In the genomic region with DNA sequence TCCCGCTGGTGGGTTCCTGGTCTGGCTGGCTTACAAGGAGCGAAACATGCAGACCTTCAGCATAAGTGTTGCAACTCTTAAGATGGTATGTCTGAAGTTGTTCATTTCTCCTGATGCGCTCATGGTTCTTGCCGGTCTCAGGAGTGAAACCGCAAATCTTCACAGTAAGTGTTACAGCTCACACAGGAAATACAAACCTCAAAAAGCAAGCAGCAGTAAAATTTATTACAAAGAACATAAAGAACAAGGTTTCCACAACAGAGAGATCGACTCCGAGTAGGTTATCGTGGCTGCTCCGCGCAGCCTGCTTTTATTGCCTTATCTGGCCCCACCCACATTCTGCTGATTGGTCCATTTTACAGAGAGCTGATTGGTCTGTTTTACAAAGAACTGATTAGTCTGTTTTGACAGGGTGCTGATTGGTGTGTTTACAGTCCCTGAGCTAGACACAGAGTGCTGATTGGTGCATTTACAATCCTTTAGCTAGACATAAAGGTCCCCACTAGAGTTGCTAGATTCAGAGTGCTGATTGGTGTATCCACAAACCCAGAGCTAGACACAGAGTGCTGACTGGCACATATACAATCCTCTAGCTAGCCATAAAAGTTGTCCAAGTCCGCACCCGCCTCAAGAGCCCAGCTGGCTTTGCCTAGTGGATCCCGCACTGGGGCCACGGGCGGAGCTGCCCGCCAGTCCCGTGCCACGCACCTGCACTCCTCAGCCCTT, we compare ENCODE assay signal across 9 cellular contexts.
A peak's percentile ranks its signal among the peaks of the same experiment; 100 is the strongest.
DNase-seq lines count a peak whose midpoint lies in the region; ATAC-seq and TF ChIP-seq lines count a peak whose summit lies in the region.
"Had no signal": no experiment of that assay in that cellular context is flagged by ENCODE, and none has a peak within 500 bp of the region (broad histone marks: within the 10 kb centered on the region; RNA-seq: fewer than 3 reads in every experiment).

No MANE protein-coding gene starts in this region.

- peak; percentile 44 to 62 for ATAC-seq in stimulated activated naive B cell treated with anti-CD40 and anti-IgM and Interleukin-4, amounts not matched to agents 10 μg/mL and 1 μg/mL and 100 μg/mL, for 72 hours (replicated peaks)
- ATAC-seq in GM21528 (IDR thresholded peaks at IDR 0.05; ENCODE audit: low FRiP score, unreplicated experiment) (no peak), HG03280 (IDR thresholded peaks at IDR 0.05; ENCODE audit: unreplicated experiment) (no peak)

- intact Hi-C loops in tibial artery (cut with DNase I; ENCODE audit: low total_unique reads), result no loop called here

- peak overlapping the region; percentile 66 to 72 for H3K4me3 Mint-ChIP-seq in stimulated activated naive B cell treated with anti-CD40 and anti-IgM and Interleukin-4, amounts not matched to agents 10 μg/mL and 1 μg/mL and 100 μg/mL, for 72 hours

- H3K27ac ChIP-seq in effector memory CD4-positive, alpha-beta T cell (ENCODE audit: insufficient read depth, low read length, poor library complexity, severe bottlenecking), result peak overlapping the region; percentile 30
- H3K27ac ChIP-seq in tibial artery, result no peak overlapping the region

- DNase-seq in MV-4-11 (lab: John Stamatoyannopoulos, UW) (peak; percentile 88), tibial artery (no peak), NCI-H774 (lab: John Stamatoyannopoulos, UW) (no peak)
- peak; percentile 82 for DNase-seq in activated CD4-positive, alpha-beta T cell treated with anti-CD3 and anti-CD28 coated beads for 48 hours
- peak; percentile 58 to 68 (median 63) for DNase-seq in effector memory CD4-positive, alpha-beta T cell
- DNase-seq in stimulated activated naive B cell treated with anti-CD40 and anti-IgM and Interleukin-4, amounts not matched to agents 10 μg/mL and 1 μg/mL and 100 μg/mL, for 72 hours, result peak; percentile 41
- DNase-seq: NCI-H1092 treated with DMSO at 0.1 percent for 48 hours had no signal

- peaks cover 11 to 26% of the 10 kb centered on the region in 2 donors for H3K27me3 Mint-ChIP-seq in stimulated activated naive B cell treated with anti-CD40 and anti-IgM and Interleukin-4, amounts not matched to agents 10 μg/mL and 1 μg/mL and 100 μg/mL, for 72 hours

- peaks cover 2 to 6% of the 10 kb centered on the region in 2 donors for H3K9me3 Mint-ChIP-seq in stimulated activated naive B cell treated with anti-CD40 and anti-IgM and Interleukin-4, amounts not matched to agents 10 μg/mL and 1 μg/mL and 100 μg/mL, for 72 hours

- no peaks in the 10 kb centered on the region for H3K27me3 ChIP-seq in effector memory CD4-positive, alpha-beta T cell (replicated peaks; ENCODE audit: control insufficient read depth, insufficient read depth, low read length, poor library complexity, severe bottlenecking)
- no peaks in the 10 kb centered on the region for H3K27me3 ChIP-seq in tibial artery

- H3K27ac Mint-ChIP-seq in stimulated activated naive B cell treated with anti-CD40 and anti-IgM and Interleukin-4, amounts not matched to agents 10 μg/mL and 1 μg/mL and 100 μg/mL, for 72 hours, result no peak overlapping the region

- peaks cover 7% of the 10 kb centered on the region for H3K4me1 ChIP-seq in effector memory CD4-positive, alpha-beta T cell (ENCODE audit: control insufficient read depth, insufficient read depth, low read length, poor library complexity, severe bottlenecking)
- H3K4me1 ChIP-seq in tibial artery, result peaks cover 0 to 9% (median 3%) of the 10 kb centered on the region in 4 donors

- peaks cover 3 to 10% of the 10 kb centered on the region in 2 donors for H3K36me3 Mint-ChIP-seq in stimulated activated naive B cell treated with anti-CD40 and anti-IgM and Interleukin-4, amounts not matched to agents 10 μg/mL and 1 μg/mL and 100 μg/mL, for 72 hours

- no peaks in the 10 kb centered on the region for H3K9me3 ChIP-seq in effector memory CD4-positive, alpha-beta T cell (ENCODE audit: control insufficient read depth, low read length)
- no peaks in the 10 kb centered on the region for H3K9me3 ChIP-seq in tibial artery

- TF ChIP-seq CTCF in tibial artery (IDR thresholded peaks at IDR 0.05), result no peak

- peak overlapping the region; percentile 5 for H3K4me3 ChIP-seq in effector memory CD4-positive, alpha-beta T cell (ENCODE audit: insufficient read depth, low read depth, low read length, poor library complexity, severe bottlenecking)
- H3K4me3 ChIP-seq in tibial artery, result no peak overlapping the region

- H3K4me1 Mint-ChIP-seq in stimulated activated naive B cell treated with anti-CD40 and anti-IgM and Interleukin-4, amounts not matched to agents 10 μg/mL and 1 μg/mL and 100 μg/mL, for 72 hours, result peaks cover 11 to 21% of the 10 kb centered on the region in 2 donors

- no peaks in the 10 kb centered on the region for H3K36me3 ChIP-seq in effector memory CD4-positive, alpha-beta T cell (ENCODE audit: control insufficient read depth, insufficient read depth, low read length)
- H3K36me3 ChIP-seq in tibial artery, result no peaks in the 10 kb centered on the region

Comparison
In these comparisons a context has a peak if more than half of its experiments do, and no peak if none do; other contexts are left out.
1. DNase-seq: peak in MV-4-11 (single experiment), activated CD4-positive, alpha-beta T cell treated with anti-CD3 and anti-CD28 coated beads for 48 hours (single experiment), effector memory CD4-positive, alpha-beta T cell (3 of 3) and stimulated activated naive B cell treated with anti-CD40 and anti-IgM and Interleukin-4, amounts not matched to agents 10 μg/mL and 1 μg/mL and 100 μg/mL, for 72 hours (single experiment); none in tibial artery (0 of 2) and NCI-H774 (single experiment).
2. ATAC-seq: peak in stimulated activated naive B cell treated with anti-CD40 and anti-IgM and Interleukin-4, amounts not matched to agents 10 μg/mL and 1 μg/mL and 100 μg/mL, for 72 hours (2 of 2); none in GM21528 (single experiment) and HG03280 (single experiment).